In the genomic region with DNA sequence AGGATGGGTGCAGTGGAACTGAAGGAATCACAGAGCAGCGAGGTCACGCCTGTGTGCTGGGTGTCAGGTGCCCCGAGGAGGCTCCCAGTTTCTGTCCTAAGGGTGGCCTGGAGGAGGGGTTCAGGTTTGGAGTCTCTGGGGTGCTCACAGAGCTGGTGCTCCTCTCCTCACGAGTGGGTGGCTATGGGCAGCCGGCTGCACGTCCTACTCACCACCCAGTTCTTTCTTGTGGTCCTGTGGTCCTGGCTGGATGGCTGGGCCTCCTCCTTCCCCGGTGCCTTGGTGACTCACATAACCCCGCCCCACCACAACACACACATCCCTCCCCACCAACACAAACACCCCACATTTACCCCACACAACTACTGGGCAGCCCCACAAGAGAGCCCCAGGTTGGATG, we compare ENCODE assay signal across 20 cellular contexts. TPM values are rescaled to one million over a fixed set of nuclear protein-coding genes. Genes with fewer than 3 reads are reported as not detected.
DNase-seq lines count a peak whose midpoint lies in the region; ATAC-seq and TF ChIP-seq lines count a peak whose summit lies in the region.
"Had no signal": no experiment of that assay in that cellular context is flagged by ENCODE, and none has a peak within 500 bp of the region (broad histone marks: within the 10 kb centered on the region; RNA-seq: fewer than 3 reads in every experiment).

No MANE protein-coding gene starts in this region.

- H3K4me1 Mint-ChIP-seq in osteocyte (ENCODE audit: unreplicated experiment), result peaks cover 11% of the 10 kb centered on the region
- H3K4me1 Mint-ChIP-seq: IgD-negative memory B cell had no signal

- H3K27me3 Mint-ChIP-seq in osteocyte (ENCODE audit: unreplicated experiment), result peaks cover 3% of the 10 kb centered on the region
- H3K27me3 Mint-ChIP-seq: IgD-negative memory B cell had no signal

- H3K4me3 Mint-ChIP-seq in osteocyte (ENCODE audit: unreplicated experiment), result no peak overlapping the region
- H3K4me3 Mint-ChIP-seq: IgD-negative memory B cell; naive thymus-derived CD8-positive, alpha-beta T cell; T-helper 2 cell treated with Interferon-gamma antibody and Interleukin-4, amounts not matched to agents 5 μg/mL and 100 μg/mL, for 36 hours had no signal

- peak; percentile 35 for DNase-seq in AG08395 (ENCODE audit: low spot score)
- DNase-seq in HCT116 (ENCODE audit: low read depth, low spot score), result no peak
- peak; percentile 49 for DNase-seq in amniotic epithelial cell (ENCODE audit: low read depth)
- no peak for DNase-seq in osteocyte (ENCODE audit: extremely low spot score, unreplicated experiment)
- no peak for DNase-seq in nucleus accumbens (lab: John Stamatoyannopoulos, UW)
- no peak for DNase-seq in vagina (ENCODE audit: extremely low spot score in 2 of 2)
- no peak for DNase-seq in hepatocyte (ENCODE audit: low spot score)
- DNase-seq: activated gamma-delta T cell treated with Interleukin-2 at 50 U/mL for 16 hours; AML-193; body of pancreas; Calu3; naive thymus-derived CD8-positive, alpha-beta T cell; NCI-H2029; NCI-H510A; SHP77 treated with DMSO at 0.1 percent for 48 hours; stimulated activated CD4-positive, alpha-beta T cell treated with anti-CD3 and anti-CD28 coated beads, Interleukin-15, amount 100 ng/mL, for 24 hours had no signal

- H3K9me3 Mint-ChIP-seq in osteocyte (ENCODE audit: unreplicated experiment), result peaks cover 6% of the 10 kb centered on the region
- H3K9me3 Mint-ChIP-seq: T-helper 2 cell treated with Interferon-gamma antibody and Interleukin-4, amounts not matched to agents 5 μg/mL and 100 μg/mL, for 36 hours had no signal

- no peaks in the 10 kb centered on the region for H3K27me3 ChIP-seq in HCT116 (ENCODE audit: insufficient read depth, low read length)
- H3K27me3 ChIP-seq in vagina, result no peaks in the 10 kb centered on the region
- H3K27me3 ChIP-seq in hepatocyte, result no peaks in the 10 kb centered on the region
- H3K27me3 ChIP-seq: body of pancreas, dorsolateral prefrontal cortex had no signal

- TF ChIP-seq POLR2A in HCT116 (IDR thresholded peaks at IDR 0.05; ENCODE audit: borderline replicate concordance, extremely low read depth, insufficient read depth, insufficient read length) (no peak), vagina (IDR thresholded peaks at IDR 0.05) (no peak)

- H3K9me3 ChIP-seq in HCT116 (ENCODE audit: control insufficient read depth in 1 of 2, insufficient read depth in 1 of 2, low read depth in 1 of 2, low read length in 2 of 2) (no peaks in the 10 kb centered on the region), vagina (no peaks in the 10 kb centered on the region), hepatocyte (ENCODE audit: low read depth) (no peaks in the 10 kb centered on the region)
- H3K9me3 ChIP-seq: body of pancreas had no signal

- H2AFZ ChIP-seq in HCT116 (ENCODE audit: low read depth, low read length, poor library complexity, severe bottlenecking) (no peak overlapping the region), hepatocyte (no peak overlapping the region)

- CTCF ChIA-PET in HCT116 (lab: Charles Lee), result no interaction called here

- H3K36me3 ChIP-seq in HCT116 (ENCODE audit: control insufficient read depth in 1 of 2, insufficient read depth in 2 of 2, low read length in 2 of 2) (no peaks in the 10 kb centered on the region), vagina (no peaks in the 10 kb centered on the region), hepatocyte (replicated peaks; ENCODE audit: insufficient read depth, low read depth) (no peaks in the 10 kb centered on the region)

- intact Hi-C loops in HCT116 (cut with micrococcal nuclease) (no loop called here), vagina (cut with DNase I) (no loop called here)

- H3K79me2 ChIP-seq in HCT116 (ENCODE audit: insufficient read depth, low read length) (no peaks in the 10 kb centered on the region), hepatocyte (no peaks in the 10 kb centered on the region)

- no peak for ATAC-seq in HCT116
- no peak for ATAC-seq in GM18861 (IDR thresholded peaks at IDR 0.05; ENCODE audit: unreplicated experiment)
- ATAC-seq: body of pancreas; naive thymus-derived CD8-positive, alpha-beta T cell had no signal

- no peak for TF ChIP-seq CTCF in HCT116 (IDR thresholded peaks at IDR 0.05 in 2 of 3, conservative IDR thresholded peaks at IDR 0.05 in 1 of 3; ENCODE audit: borderline replicate concordance in 1 of 3, insufficient read depth in 1 of 3, low read depth in 2 of 3, low read length in 2 of 3)
- TF ChIP-seq CTCF in osteocyte (IDR thresholded peaks at IDR 0.05), result no peak
- no peak for TF ChIP-seq CTCF in vagina (IDR thresholded peaks at IDR 0.05)
- TF ChIP-seq CTCF in hepatocyte (IDR thresholded peaks at IDR 0.05; ENCODE audit: poor library complexity), result no peak

- H3K4me1 ChIP-seq in HCT116 (ENCODE audit: control insufficient read depth in 1 of 2, insufficient read depth in 2 of 2, low read length in 2 of 2) (no peaks in the 10 kb centered on the region), vagina (peaks cover 8% of the 10 kb centered on the region), hepatocyte (ENCODE audit: insufficient read depth) (no peaks in the 10 kb centered on the region)
- H3K4me1 ChIP-seq: body of pancreas had no signal

- RAD21 ChIA-PET in HCT116 (lab: Charles Lee; ENCODE audit: low non-redundant PET in 1 of 2, low total read pairs in 2 of 2, uncharacterized antibody in 2 of 2, unreplicated experiment in 2 of 2), result no interaction called here

- H3K9ac ChIP-seq in HCT116 (ENCODE audit: low read length), result no peak overlapping the region

- POLR2A ChIA-PET in HCT116 (lab: Charles Lee), result no interaction called here

- H3K36me3 Mint-ChIP-seq in osteocyte (ENCODE audit: unreplicated experiment), result no peaks in the 10 kb centered on the region

- no TSS peak for BruUV-seq in HCT116 (replicated peaks; lab: Mats Ljungman, UMichigan)

- H3K4me3 ChIP-seq in HCT116 (replicated peaks in 1 of 2; ENCODE audit: low read depth in 1 of 2, low read length in 2 of 2) (no peak overlapping the region), vagina (no peak overlapping the region), hepatocyte (no peak overlapping the region)
- H3K4me3 ChIP-seq: body of pancreas, dorsolateral prefrontal cortex had no signal

- TF ChIP-seq RAD21 in HCT116 (IDR thresholded peaks at IDR 0.05; ENCODE audit: low read depth), result no peak

- WGBS in hepatocyte (ENCODE audit: low lambda C conversion rate, missing lambda C conversion rate), result 88% methylated on average over 7 of the region's 8 CpGs

- peak overlapping the region; percentile 6 for H3K27ac Mint-ChIP-seq in osteocyte (ENCODE audit: unreplicated experiment)
- H3K27ac Mint-ChIP-seq: IgD-negative memory B cell; naive thymus-derived CD8-positive, alpha-beta T cell; T-helper 2 cell treated with Interferon-gamma antibody and Interleukin-4, amounts not matched to agents 5 μg/mL and 100 μg/mL, for 36 hours had no signal

- H3K9me2 ChIP-seq in HCT116 (ENCODE audit: insufficient read depth) (no peaks in the 10 kb centered on the region), hepatocyte (replicated peaks; ENCODE audit: insufficient read depth) (no peaks in the 10 kb centered on the region)

- 0 out of 2 replicates have a peak overlapping the region, but pooled peaks have one; percentile 7 for H3K4me2 ChIP-seq in HCT116 (ENCODE audit: low read length)
- H3K4me2 ChIP-seq in hepatocyte, result no peak overlapping the region

- H4K20me1 ChIP-seq in HCT116 (ENCODE audit: insufficient read depth) (no peaks in the 10 kb centered on the region), hepatocyte (ENCODE audit: insufficient read depth, poor library complexity, severe bottlenecking) (no peaks in the 10 kb centered on the region)

- H3K27ac ChIP-seq in HCT116 (ENCODE audit: low read depth, low read length), result no peak overlapping the region
- H3K27ac ChIP-seq in vagina, result no peak overlapping the region
- no peak overlapping the region for H3K27ac ChIP-seq in hepatocyte
- H3K27ac ChIP-seq: body of pancreas, dorsolateral prefrontal cortex had no signal

TF ChIP-seq in HCT116, 20 proteins besides CTCF, POLR2A, EP300 and RAD21 (continues in another document):
- no peak for TF ChIP-seq EGR1 (IDR thresholded peaks at IDR 0.05; ENCODE audit: low read depth)
- TF ChIP-seq REST (IDR thresholded peaks at IDR 0.05; ENCODE audit: low read depth), result no peak
- no peak for TF ChIP-seq JUND (IDR thresholded peaks at IDR 0.05)
- TF ChIP-seq SRF (IDR thresholded peaks at IDR 0.05; ENCODE audit: low read depth), result no peak
- no peak for TF ChIP-seq ELF1 (IDR thresholded peaks at IDR 0.05; ENCODE audit: borderline replicate concordance, low read depth)
- TF ChIP-seq CBX3 (IDR thresholded peaks at IDR 0.05; ENCODE audit: low read depth), result no peak
- TF ChIP-seq TCF7L2 (IDR thresholded peaks at IDR 0.05; ENCODE audit: borderline replicate concordance, extremely low read depth, insufficient read depth, insufficient read length), result no peak
- TF ChIP-seq EZH2phosphoT487 (IDR thresholded peaks at IDR 0.05; ENCODE audit: borderline replicate concordance), result no peak
- no peak for TF ChIP-seq EZH2 (IDR thresholded peaks at IDR 0.05)
- no peak for TF ChIP-seq POLR2AphosphoS5 (IDR thresholded peaks at IDR 0.05; ENCODE audit: low read depth, low read length)

RNA-seq across cellular contexts. Expression of gene PTGS1, which starts 9.9 kb away (rescaled TPM):
- total RNA-seq in HCT116 (2021; ENCODE audit: unreplicated experiment) (3.5 TPM), osteocyte (2.5 and 3.1 TPM in 2 replicates), vagina (12.0 TPM), hepatocyte (4.2 and 5.4 TPM in 2 replicates)
- 4.6 and 4.7 TPM in 2 replicates for polyA plus RNA-seq in HCT116 (2012)
- 7.3 and 11.1 TPM in 2 replicates for polyA plus RNA-seq in hepatocyte

Comparison
In these comparisons a context has a peak if more than half of its experiments do, and no peak if none do; other contexts are left out.
1. DNase-seq: peak in AG08395 (single experiment) and amniotic epithelial cell (single experiment); none in HCT116 (single experiment), osteocyte (single experiment), nucleus accumbens (0 of 56), vagina (0 of 2) and hepatocyte (single experiment).